1 cellular context compared by ENCODE assay signal in the genomic region with DNA sequence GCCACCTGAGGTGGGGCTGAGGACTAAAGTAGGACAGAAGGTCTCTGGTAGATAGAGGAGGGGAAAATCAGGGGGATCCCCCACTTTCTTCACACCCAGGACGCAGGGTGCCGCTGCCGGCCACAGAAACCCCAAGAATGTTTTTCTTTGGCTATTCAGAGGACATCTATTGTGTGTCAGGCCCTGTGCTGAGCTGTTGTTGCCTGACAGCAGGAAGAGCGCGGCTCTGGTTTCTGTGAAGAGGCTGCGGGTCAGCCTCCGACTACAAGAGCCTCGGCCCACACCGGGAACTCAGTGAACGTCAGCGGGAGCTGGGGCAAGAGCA.
TF ChIP-seq lines count a peak whose summit lies in the region.

No MANE protein-coding gene starts in this region.

TF ChIP-seq in K562, 482 proteins besides CTCF, POLR2A, EP300 and RAD21 (continued from another document and continues in another):
- no peak for TF ChIP-seq NCOA1 (IDR thresholded peaks at IDR 0.05; ENCODE audit: low read depth)
- peak; percentile 23; the same call in 1 of the 2 replicates for TF ChIP-seq ETV5 (CRISPR knock-in tag; IDR thresholded peaks at IDR 0.05; ENCODE audit: low read depth)
- TF ChIP-seq ELF1 (tag; IDR thresholded peaks at IDR 0.05) = no peak
- TF ChIP-seq EWSR1 (IDR thresholded peaks at IDR 0.05; ENCODE audit: borderline replicate concordance, low read depth, partially characterized antibody) = no peak
- TF ChIP-seq, protein P1, sequence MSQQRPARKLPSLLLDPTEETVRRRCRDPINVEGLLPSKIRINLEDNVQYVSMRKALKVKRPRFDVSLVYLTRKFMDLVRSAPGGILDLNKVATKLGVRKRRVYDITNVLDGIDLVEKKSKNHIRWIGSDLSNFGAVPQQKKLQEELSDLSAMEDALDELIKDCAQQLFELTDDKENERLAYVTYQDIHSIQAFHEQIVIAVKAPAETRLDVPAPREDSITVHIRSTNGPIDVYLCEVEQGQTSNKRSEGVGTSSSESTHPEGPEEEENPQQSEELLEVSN (IDR thresholded peaks at IDR 0.05; ENCODE audit: borderline replicate concordance in 1 of 2, extremely low read depth in 1 of 2, insufficient read depth in 1 of 2, insufficient read length in 1 of 2, low read depth in 1 of 2, low read length in 1 of 2, poor library complexity in 1 of 2, severe bottlenecking in 1 of 2) = no peak
- TF ChIP-seq SPI1 (IDR thresholded peaks at IDR 0.05; ENCODE audit: borderline replicate concordance, low read depth, low read length) = no peak
- TF ChIP-seq SIX5 (IDR thresholded peaks at IDR 0.05; ENCODE audit: borderline replicate concordance in 1 of 2, insufficient read depth in 1 of 2, low read depth in 1 of 2, low read length in 2 of 2) = no peak
- no peak for TF ChIP-seq ZEB2 (IDR thresholded peaks at IDR 0.05)
- 0 out of 2 replicates have a peak, but pooled peaks have one; percentile 17 for TF ChIP-seq PYGO2 (tag; IDR thresholded peaks at IDR 0.05)
- TF ChIP-seq, protein P2, sequence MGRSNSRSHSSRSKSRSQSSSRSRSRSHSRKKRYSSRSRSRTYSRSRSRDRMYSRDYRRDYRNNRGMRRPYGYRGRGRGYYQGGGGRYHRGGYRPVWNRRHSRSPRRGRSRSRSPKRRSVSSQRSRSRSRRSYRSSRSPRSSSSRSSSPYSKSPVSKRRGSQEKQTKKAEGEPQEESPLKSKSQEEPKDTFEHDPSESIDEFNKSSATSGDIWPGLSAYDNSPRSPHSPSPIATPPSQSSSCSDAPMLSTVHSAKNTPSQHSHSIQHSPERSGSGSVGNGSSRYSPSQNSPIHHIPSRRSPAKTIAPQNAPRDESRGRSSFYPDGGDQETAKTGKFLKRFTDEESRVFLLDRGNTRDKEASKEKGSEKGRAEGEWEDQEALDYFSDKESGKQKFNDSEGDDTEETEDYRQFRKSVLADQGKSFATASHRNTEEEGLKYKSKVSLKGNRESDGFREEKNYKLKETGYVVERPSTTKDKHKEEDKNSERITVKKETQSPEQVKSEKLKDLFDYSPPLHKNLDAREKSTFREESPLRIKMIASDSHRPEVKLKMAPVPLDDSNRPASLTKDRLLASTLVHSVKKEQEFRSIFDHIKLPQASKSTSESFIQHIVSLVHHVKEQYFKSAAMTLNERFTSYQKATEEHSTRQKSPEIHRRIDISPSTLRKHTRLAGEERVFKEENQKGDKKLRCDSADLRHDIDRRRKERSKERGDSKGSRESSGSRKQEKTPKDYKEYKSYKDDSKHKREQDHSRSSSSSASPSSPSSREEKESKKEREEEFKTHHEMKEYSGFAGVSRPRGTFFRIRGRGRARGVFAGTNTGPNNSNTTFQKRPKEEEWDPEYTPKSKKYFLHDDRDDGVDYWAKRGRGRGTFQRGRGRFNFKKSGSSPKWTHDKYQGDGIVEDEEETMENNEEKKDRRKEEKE (IDR thresholded peaks at IDR 0.05; ENCODE audit: borderline replicate concordance in 1 of 2, control insufficient read depth in 1 of 2, low read depth in 2 of 2, low read length in 1 of 2) = no peak
- TF ChIP-seq PHB (CRISPR knock-in tag; IDR thresholded peaks at IDR 0.05) = no peak; the same call in 1 of the 2 replicates
- no peak for TF ChIP-seq ILK (tag; IDR thresholded peaks at IDR 0.05; ENCODE audit: borderline replicate concordance, low read depth)
- TF ChIP-seq, protein P3, sequence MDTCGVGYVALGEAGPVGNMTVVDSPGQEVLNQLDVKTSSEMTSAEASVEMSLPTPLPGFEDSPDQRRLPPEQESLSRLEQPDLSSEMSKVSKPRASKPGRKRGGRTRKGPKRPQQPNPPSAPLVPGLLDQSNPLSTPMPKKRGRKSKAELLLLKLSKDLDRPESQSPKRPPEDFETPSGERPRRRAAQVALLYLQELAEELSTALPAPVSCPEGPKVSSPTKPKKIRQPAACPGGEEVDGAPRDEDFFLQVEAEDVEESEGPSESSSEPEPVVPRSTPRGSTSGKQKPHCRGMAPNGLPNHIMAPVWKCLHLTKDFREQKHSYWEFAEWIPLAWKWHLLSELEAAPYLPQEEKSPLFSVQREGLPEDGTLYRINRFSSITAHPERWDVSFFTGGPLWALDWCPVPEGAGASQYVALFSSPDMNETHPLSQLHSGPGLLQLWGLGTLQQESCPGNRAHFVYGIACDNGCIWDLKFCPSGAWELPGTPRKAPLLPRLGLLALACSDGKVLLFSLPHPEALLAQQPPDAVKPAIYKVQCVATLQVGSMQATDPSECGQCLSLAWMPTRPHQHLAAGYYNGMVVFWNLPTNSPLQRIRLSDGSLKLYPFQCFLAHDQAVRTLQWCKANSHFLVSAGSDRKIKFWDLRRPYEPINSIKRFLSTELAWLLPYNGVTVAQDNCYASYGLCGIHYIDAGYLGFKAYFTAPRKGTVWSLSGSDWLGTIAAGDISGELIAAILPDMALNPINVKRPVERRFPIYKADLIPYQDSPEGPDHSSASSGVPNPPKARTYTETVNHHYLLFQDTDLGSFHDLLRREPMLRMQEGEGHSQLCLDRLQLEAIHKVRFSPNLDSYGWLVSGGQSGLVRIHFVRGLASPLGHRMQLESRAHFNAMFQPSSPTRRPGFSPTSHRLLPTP (IDR thresholded peaks at IDR 0.05; ENCODE audit: borderline replicate concordance, extremely low read depth, insufficient read length) = no peak
- TF ChIP-seq NFIC (IDR thresholded peaks at IDR 0.05) = no peak
- no peak for TF ChIP-seq ZNF175 (CRISPR knock-in tag; IDR thresholded peaks at IDR 0.05; ENCODE audit: low read depth)
- no peak for TF ChIP-seq SP1 (CRISPR knock-in tag; IDR thresholded peaks at IDR 0.05)
- TF ChIP-seq, protein P4, sequence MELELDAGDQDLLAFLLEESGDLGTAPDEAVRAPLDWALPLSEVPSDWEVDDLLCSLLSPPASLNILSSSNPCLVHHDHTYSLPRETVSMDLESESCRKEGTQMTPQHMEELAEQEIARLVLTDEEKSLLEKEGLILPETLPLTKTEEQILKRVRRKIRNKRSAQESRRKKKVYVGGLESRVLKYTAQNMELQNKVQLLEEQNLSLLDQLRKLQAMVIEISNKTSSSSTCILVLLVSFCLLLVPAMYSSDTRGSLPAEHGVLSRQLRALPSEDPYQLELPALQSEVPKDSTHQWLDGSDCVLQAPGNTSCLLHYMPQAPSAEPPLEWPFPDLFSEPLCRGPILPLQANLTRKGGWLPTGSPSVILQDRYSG (tag; conservative IDR thresholded peaks at IDR 0.05; ENCODE audit: low read depth) = no peak
- no peak for TF ChIP-seq ZNF197 (CRISPR knock-in tag; IDR thresholded peaks at IDR 0.05; ENCODE audit: low read depth)
- no peak for TF ChIP-seq NKRF (IDR thresholded peaks at IDR 0.05; ENCODE audit: borderline replicate concordance)
- TF ChIP-seq, protein P5, sequence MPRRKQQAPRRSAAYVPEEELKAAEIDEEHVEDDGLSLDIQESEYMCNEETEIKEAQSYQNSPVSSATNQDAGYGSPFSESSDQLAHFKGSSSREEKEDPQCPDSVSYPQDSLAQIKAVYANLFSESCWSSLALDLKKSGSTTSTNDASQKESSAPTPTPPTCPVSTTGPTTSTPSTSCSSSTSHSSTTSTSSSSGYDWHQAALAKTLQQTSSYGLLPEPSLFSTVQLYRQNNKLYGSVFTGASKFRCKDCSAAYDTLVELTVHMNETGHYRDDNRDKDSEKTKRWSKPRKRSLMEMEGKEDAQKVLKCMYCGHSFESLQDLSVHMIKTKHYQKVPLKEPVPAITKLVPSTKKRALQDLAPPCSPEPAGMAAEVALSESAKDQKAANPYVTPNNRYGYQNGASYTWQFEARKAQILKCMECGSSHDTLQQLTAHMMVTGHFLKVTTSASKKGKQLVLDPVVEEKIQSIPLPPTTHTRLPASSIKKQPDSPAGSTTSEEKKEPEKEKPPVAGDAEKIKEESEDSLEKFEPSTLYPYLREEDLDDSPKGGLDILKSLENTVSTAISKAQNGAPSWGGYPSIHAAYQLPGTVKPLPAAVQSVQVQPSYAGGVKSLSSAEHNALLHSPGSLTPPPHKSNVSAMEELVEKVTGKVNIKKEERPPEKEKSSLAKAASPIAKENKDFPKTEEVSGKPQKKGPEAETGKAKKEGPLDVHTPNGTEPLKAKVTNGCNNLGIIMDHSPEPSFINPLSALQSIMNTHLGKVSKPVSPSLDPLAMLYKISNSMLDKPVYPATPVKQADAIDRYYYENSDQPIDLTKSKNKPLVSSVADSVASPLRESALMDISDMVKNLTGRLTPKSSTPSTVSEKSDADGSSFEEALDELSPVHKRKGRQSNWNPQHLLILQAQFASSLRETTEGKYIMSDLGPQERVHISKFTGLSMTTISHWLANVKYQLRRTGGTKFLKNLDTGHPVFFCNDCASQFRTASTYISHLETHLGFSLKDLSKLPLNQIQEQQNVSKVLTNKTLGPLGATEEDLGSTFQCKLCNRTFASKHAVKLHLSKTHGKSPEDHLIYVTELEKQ (CRISPR knock-in tag; IDR thresholded peaks at IDR 0.05) = no peak
- TF ChIP-seq, protein P6, sequence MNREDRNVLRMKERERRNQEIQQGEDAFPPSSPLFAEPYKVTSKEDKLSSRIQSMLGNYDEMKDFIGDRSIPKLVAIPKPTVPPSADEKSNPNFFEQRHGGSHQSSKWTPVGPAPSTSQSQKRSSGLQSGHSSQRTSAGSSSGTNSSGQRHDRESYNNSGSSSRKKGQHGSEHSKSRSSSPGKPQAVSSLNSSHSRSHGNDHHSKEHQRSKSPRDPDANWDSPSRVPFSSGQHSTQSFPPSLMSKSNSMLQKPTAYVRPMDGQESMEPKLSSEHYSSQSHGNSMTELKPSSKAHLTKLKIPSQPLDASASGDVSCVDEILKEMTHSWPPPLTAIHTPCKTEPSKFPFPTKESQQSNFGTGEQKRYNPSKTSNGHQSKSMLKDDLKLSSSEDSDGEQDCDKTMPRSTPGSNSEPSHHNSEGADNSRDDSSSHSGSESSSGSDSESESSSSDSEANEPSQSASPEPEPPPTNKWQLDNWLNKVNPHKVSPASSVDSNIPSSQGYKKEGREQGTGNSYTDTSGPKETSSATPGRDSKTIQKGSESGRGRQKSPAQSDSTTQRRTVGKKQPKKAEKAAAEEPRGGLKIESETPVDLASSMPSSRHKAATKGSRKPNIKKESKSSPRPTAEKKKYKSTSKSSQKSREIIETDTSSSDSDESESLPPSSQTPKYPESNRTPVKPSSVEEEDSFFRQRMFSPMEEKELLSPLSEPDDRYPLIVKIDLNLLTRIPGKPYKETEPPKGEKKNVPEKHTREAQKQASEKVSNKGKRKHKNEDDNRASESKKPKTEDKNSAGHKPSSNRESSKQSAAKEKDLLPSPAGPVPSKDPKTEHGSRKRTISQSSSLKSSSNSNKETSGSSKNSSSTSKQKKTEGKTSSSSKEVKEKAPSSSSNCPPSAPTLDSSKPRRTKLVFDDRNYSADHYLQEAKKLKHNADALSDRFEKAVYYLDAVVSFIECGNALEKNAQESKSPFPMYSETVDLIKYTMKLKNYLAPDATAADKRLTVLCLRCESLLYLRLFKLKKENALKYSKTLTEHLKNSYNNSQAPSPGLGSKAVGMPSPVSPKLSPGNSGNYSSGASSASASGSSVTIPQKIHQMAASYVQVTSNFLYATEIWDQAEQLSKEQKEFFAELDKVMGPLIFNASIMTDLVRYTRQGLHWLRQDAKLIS (CRISPR knock-in tag; IDR thresholded peaks at IDR 0.05) = peak; percentile 19; the same call in 1 of the 2 replicates
- no peak for TF ChIP-seq JUND (IDR thresholded peaks at IDR 0.05; ENCODE audit: borderline replicate concordance, low read depth, low read length)
- no peak for TF ChIP-seq JUND (tag; IDR thresholded peaks at IDR 0.05; ENCODE audit: borderline replicate concordance, low read depth, low read length)
- TF ChIP-seq COPS2 (conservative IDR thresholded peaks at IDR 0.05) = no peak
- no peak for TF ChIP-seq PHB2 (IDR thresholded peaks at IDR 0.05; ENCODE audit: low read depth)
- no peak for TF ChIP-seq PURB (CRISPR knock-in tag; IDR thresholded peaks at IDR 0.05; ENCODE audit: low read depth)
- no peak for TF ChIP-seq TCF7 (IDR thresholded peaks at IDR 0.05; ENCODE audit: borderline replicate concordance)
- TF ChIP-seq ZNF354B (CRISPR knock-in tag; IDR thresholded peaks at IDR 0.05) = no peak
- no peak for TF ChIP-seq ZBED1 (IDR thresholded peaks at IDR 0.05)
- TF ChIP-seq HMG20B (CRISPR knock-in tag; IDR thresholded peaks at IDR 0.05) = no peak
- TF ChIP-seq STAT5A (IDR thresholded peaks at IDR 0.05; ENCODE audit: borderline replicate concordance, low read length) = no peak
- no peak for TF ChIP-seq VEZF1 (CRISPR knock-in tag; IDR thresholded peaks at IDR 0.05)
- no peak for TF ChIP-seq TAF1 (IDR thresholded peaks at IDR 0.05; ENCODE audit: control insufficient read depth, extremely low read depth, insufficient read depth, low read length, severe bottlenecking)
- TF ChIP-seq CBX3 (IDR thresholded peaks at IDR 0.05; ENCODE audit: borderline replicate concordance in 1 of 2, low read length in 2 of 2) = no peak
- TF ChIP-seq, protein P7, sequence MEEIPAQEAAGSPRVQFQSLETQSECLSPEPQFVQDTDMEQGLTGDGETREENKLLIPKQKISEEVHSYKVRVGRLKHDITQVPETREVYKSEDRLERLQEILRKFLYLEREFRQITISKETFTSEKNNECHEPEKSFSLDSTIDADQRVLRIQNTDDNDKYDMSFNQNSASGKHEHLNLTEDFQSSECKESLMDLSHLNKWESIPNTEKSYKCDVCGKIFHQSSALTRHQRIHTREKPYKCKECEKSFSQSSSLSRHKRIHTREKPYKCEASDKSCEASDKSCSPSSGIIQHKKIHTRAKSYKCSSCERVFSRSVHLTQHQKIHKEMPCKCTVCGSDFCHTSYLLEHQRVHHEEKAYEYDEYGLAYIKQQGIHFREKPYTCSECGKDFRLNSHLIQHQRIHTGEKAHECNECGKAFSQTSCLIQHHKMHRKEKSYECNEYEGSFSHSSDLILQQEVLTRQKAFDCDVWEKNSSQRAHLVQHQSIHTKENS (CRISPR knock-in tag; IDR thresholded peaks at IDR 0.05) = no peak
- 0 out of 2 replicates have a peak, but pooled peaks have one; percentile 37 for TF ChIP-seq GATAD2A (IDR thresholded peaks at IDR 0.05)
